Comparison of ENCODE assay signal across 21 cellular contexts in genomic region chr2:8633186-8633734, GRCh38. TPM values are rescaled to one million over a fixed set of nuclear protein-coding genes. Genes with fewer than 3 reads are reported as not detected.
DNase-seq lines count a peak whose midpoint lies in the region; ATAC-seq and TF ChIP-seq lines count a peak whose summit lies in the region.
"Had no signal": no experiment of that assay in that cellular context is flagged by ENCODE, and none has a peak within 500 bp of the region (broad histone marks: within the 10 kb centered on the region; RNA-seq: fewer than 3 reads in every experiment).

No MANE protein-coding gene starts in this region.

- H3K4me3 Mint-ChIP-seq in neural crest cell = no peak overlapping the region
- H3K4me3 Mint-ChIP-seq: CD8-positive, alpha-beta T cell had no signal

- intact Hi-C loops in cardiac septum (cut with DNase I) (no loop called here), left cardiac atrium (cut with DNase I) (no loop called here)

- H3K27me3 Mint-ChIP-seq in neural crest cell (ENCODE audit: low read depth) = peaks cover 9% of the 10 kb centered on the region

- H3K27ac ChIP-seq in brain microvascular endothelial cell = peak overlapping the region; percentile 40
- H3K27ac ChIP-seq: epithelial cell of prostate, neutrophil, RWPE1, transverse colon had no signal

- no peak for ATAC-seq in left cardiac atrium
- ATAC-seq in HG03460 (IDR thresholded peaks at IDR 0.05; ENCODE audit: unreplicated experiment) = no peak
- no peak for ATAC-seq in GM18909 (IDR thresholded peaks at IDR 0.05; ENCODE audit: poor library complexity, unreplicated experiment)
- ATAC-seq in HG02759 (IDR thresholded peaks at IDR 0.05; ENCODE audit: unreplicated experiment) = no peak
- ATAC-seq: CD8-positive, alpha-beta T cell had no signal

- H3K27me3 ChIP-seq in brain microvascular endothelial cell (replicated peaks) = no peaks in the 10 kb centered on the region
- H3K27me3 ChIP-seq: neutrophil, transverse colon had no signal

- peak overlapping the region; percentile 83 for H3K27ac Mint-ChIP-seq in neural crest cell (ENCODE audit: unreplicated experiment)
- H3K27ac Mint-ChIP-seq: activated T-helper 2 cell treated with anti-CD3 and anti-CD28 coated beads, Interferon-gamma antibody, Interleukin-2, Interleukin-4, amounts not matched to agents 10 μg/mL and 5 μg/mL and 100 μg/mL, durations not matched to agents 14 hours and 24 hours and 36 hours; CD8-positive, alpha-beta T cell had no signal

- no peaks in the 10 kb centered on the region for H3K36me3 ChIP-seq in brain microvascular endothelial cell (replicated peaks)
- H3K36me3 ChIP-seq: neutrophil, transverse colon had no signal

- no peak overlapping the region for H3K4me3 ChIP-seq in brain microvascular endothelial cell (ENCODE audit: low read depth, low read length)
- H3K4me3 ChIP-seq: transverse colon had no signal

- H3K9me3 Mint-ChIP-seq in neural crest cell = no peaks in the 10 kb centered on the region
- H3K9me3 Mint-ChIP-seq: activated T-helper 2 cell treated with anti-CD3 and anti-CD28 coated beads, Interferon-gamma antibody, Interleukin-2, Interleukin-4, amounts not matched to agents 10 μg/mL and 5 μg/mL and 100 μg/mL, durations not matched to agents 14 hours and 24 hours and 36 hours; CD8-positive, alpha-beta T cell had no signal

- in situ Hi-C loops in brain microvascular endothelial cell (cut with HindIII; ENCODE audit: low pct_ligation_motif_present, low sequenced_read_pairs) = no loop called here

- no peaks in the 10 kb centered on the region for H3K36me3 Mint-ChIP-seq in neural crest cell (ENCODE audit: low read depth)
- H3K36me3 Mint-ChIP-seq: CD8-positive, alpha-beta T cell had no signal

- peaks cover 39% of the 10 kb centered on the region for H3K4me1 Mint-ChIP-seq in neural crest cell

- TF ChIP-seq CTCF in brain microvascular endothelial cell (IDR thresholded peaks at IDR 0.05; ENCODE audit: low read depth, low read length, missing control alignments) (no peak), neural crest cell (conservative IDR thresholded peaks at IDR 0.05) (no peak)

- DNase-seq in cardiac septum (ENCODE audit: low spot score) = peak; percentile 63
- no peak for DNase-seq in left cardiac atrium
- DNase-seq in brain microvascular endothelial cell = no peak
- DNase-seq in neural crest cell (ENCODE audit: low read depth, low spot score) = no peak
- DNase-seq in DMS53 (lab: John Stamatoyannopoulos, UW) = no peak
- DNase-seq: activated CD4-positive, alpha-beta T cell treated with anti-CD3 and anti-CD28 coated beads for 4 hours; CD8-positive, alpha-beta T cell; foreskin melanocyte; midbrain; NCI-H1105 treated with DMSO at 0.1 percent for 48 hours; NCI-H2107; NCI-H524; stimulated activated naive CD4-positive, alpha-beta T cell; transverse colon had no signal

RNA-seq across cellular contexts. Expression of gene ID2, which starts 48.6 kb away (rescaled TPM):
- total RNA-seq in cardiac septum (35.1 TPM), left cardiac atrium (10 to 100 TPM; 47.5 to 68.2 TPM), neural crest cell (44.1 and 46.1 TPM in 2 replicates)
